1 cellular context compared by ENCODE assay signal in genomic region chr19:2700660-2701360, GRCh38.
TF ChIP-seq lines count a peak whose summit lies in the region.

No MANE protein-coding gene starts in this region.

TF ChIP-seq in H1, 55 proteins besides CTCF, POLR2A, EP300 and RAD21:
- TF ChIP-seq KDM5A (IDR thresholded peaks at IDR 0.05; ENCODE audit: low read length) (no peak), EGR1 (IDR thresholded peaks at IDR 0.05; ENCODE audit: borderline replicate concordance, low read depth, low read length) (no peak), HDAC2 (IDR thresholded peaks at IDR 0.05; ENCODE audit: borderline replicate concordance in 1 of 2, low read depth in 2 of 2, low read length in 2 of 2) (no peak), NANOG (IDR thresholded peaks at IDR 0.05; ENCODE audit: insufficient read depth, low read depth, low read length, poor library complexity, severe bottlenecking) (no peak), PHF8 (conservative IDR thresholded peaks at IDR 0.05; ENCODE audit: low read depth, low read length) (no peak), E2F6 (IDR thresholded peaks at IDR 0.05) (peak; percentile 50; the same call in 1 of the 2 replicates), SP1 (IDR thresholded peaks at IDR 0.05; ENCODE audit: low read depth, low read length) (no peak)
